In the genomic region with DNA sequence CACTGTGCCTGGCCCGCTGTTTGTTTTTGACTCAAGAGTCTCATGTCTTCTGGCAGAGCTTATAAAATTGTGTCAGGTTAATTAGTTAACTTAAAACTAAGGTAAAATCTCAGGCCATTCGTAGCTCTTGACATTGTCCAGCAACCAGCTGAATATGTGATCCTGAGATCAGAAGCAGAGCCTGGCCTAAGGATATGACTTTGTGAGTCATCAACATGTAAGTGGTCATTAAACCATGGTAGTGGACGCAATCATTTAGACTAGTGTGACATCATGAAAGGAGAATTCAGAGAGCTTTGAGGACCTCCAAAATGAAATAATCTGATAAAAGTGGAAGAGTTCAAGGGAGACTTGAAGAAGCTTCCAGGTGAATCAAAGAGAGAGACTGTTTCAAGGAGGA, we compare ENCODE assay signal across 21 cellular contexts. TPM values are rescaled to one million over a fixed set of nuclear protein-coding genes. Genes with fewer than 3 reads are reported as not detected.
"Had no signal": no experiment of that assay in that cellular context is flagged by ENCODE, and none has a peak within 500 bp of the region (broad histone marks: within the 10 kb centered on the region; RNA-seq: fewer than 3 reads in every experiment).

No MANE protein-coding gene starts in this region.

- H3K9me3 ChIP-seq: prostate gland, suprapubic skin, upper lobe of left lung had no signal

- H3K9me3 Mint-ChIP-seq: activated naive CD8-positive, alpha-beta T cell treated with anti-CD3 and anti-CD28 coated beads, Interleukin-2, amount 50 U/mL, for 24 hours had no signal

- H3K4me1 ChIP-seq: prostate gland, suprapubic skin, upper lobe of left lung had no signal

- H3K27me3 ChIP-seq: suprapubic skin, upper lobe of left lung had no signal

- FAIRE-seq: colon had no signal

- H3K27ac ChIP-seq: prostate gland, suprapubic skin, upper lobe of left lung, WERI-Rb-1 had no signal

- H3K36me3 Mint-ChIP-seq: naive thymus-derived CD4-positive, alpha-beta T cell had no signal

- H3K27ac Mint-ChIP-seq: activated CD4-positive, alpha-beta T cell treated with anti-CD3 and anti-CD28 coated beads for 36 hours; activated naive CD8-positive, alpha-beta T cell treated with anti-CD3 and anti-CD28 coated beads, Interleukin-2, amount 50 U/mL, for 24 hours; naive thymus-derived CD4-positive, alpha-beta T cell had no signal

- H3K36me3 ChIP-seq: prostate gland, suprapubic skin, upper lobe of left lung, WERI-Rb-1 had no signal

- DNase-seq: activated CD4-positive, alpha-beta T cell treated with anti-CD3 and anti-CD28 coated beads for 36 hours; activated naive CD4-positive, alpha-beta T cell treated with Interleukin-2 at 50 U/mL for 16 hours; activated naive CD8-positive, alpha-beta T cell treated with anti-CD3 and anti-CD28 coated beads, Interleukin-2, amount 50 U/mL, for 24 hours; effector CD8-positive, alpha-beta T cell; hypothalamus; left colon; naive thymus-derived CD4-positive, alpha-beta T cell; occipital lobe; stimulated activated CD4-positive, alpha-beta T cell treated with anti-CD3 and anti-CD28 coated beads, Interleukin-12 subunit alpha, Interleukin-12 subunit beta, amount 100 ng/mL, for 4 hours; stimulated activated CD8-positive, alpha-beta memory T cell treated with anti-CD3 and anti-CD28 coated beads, Interleukin-4, amount 100 ng/mL, for 48 hours; stimulated activated naive CD8-positive, alpha-beta T cell treated with anti-CD3 and anti-CD28 coated beads, Interleukin-15, Interleukin-2, amounts not matched to agents 100 U/mL and 50 U/mL, for 24 hours; T1000; upper lobe of left lung; WERI-Rb-1 had no signal

- H3K4me3 ChIP-seq: lung, prostate gland, suprapubic skin, upper lobe of left lung had no signal

- H3K4me1 Mint-ChIP-seq: activated CD4-positive, alpha-beta T cell treated with anti-CD3 and anti-CD28 coated beads for 36 hours had no signal

- H3K4me3 Mint-ChIP-seq: activated CD4-positive, alpha-beta T cell treated with anti-CD3 and anti-CD28 coated beads for 36 hours; activated naive CD8-positive, alpha-beta T cell treated with anti-CD3 and anti-CD28 coated beads, Interleukin-2, amount 50 U/mL, for 24 hours; naive thymus-derived CD4-positive, alpha-beta T cell had no signal

- ATAC-seq: activated CD4-positive, alpha-beta T cell treated with anti-CD3 and anti-CD28 coated beads for 36 hours; activated naive CD8-positive, alpha-beta T cell treated with anti-CD3 and anti-CD28 coated beads, Interleukin-2, amount 50 U/mL, for 24 hours; left colon; naive thymus-derived CD4-positive, alpha-beta T cell; sciatic nerve; stimulated activated naive CD8-positive, alpha-beta T cell treated with anti-CD3 and anti-CD28 coated beads, Interleukin-15, Interleukin-2, amounts not matched to agents 100 U/mL and 50 U/mL, for 24 hours had no signal

RNA-seq across cellular contexts. Expression of a gene that starts 23.3 kb away (rescaled TPM):
- total RNA-seq: activated CD4-positive, alpha-beta T cell treated with anti-CD3 and anti-CD28 coated beads for 36 hours; cardiac septum; left colon; lung; mononuclear cell; naive thymus-derived CD4-positive, alpha-beta T cell; occipital lobe; prostate gland; sciatic nerve; suprapubic skin; upper lobe of left lung had no signal
- polyA plus RNA-seq: lung; naive thymus-derived CD4-positive, alpha-beta T cell had no signal
